20 cellular contexts compared by ENCODE assay signal in genomic region chr16:617855-618254, GRCh38. TPM values are rescaled to one million over a fixed set of nuclear protein-coding genes. Genes with fewer than 3 reads are reported as not detected.
A peak's percentile ranks its signal among the peaks of the same experiment; 100 is the strongest.
DNase-seq lines count a peak whose midpoint lies in the region; ATAC-seq and TF ChIP-seq lines count a peak whose summit lies in the region.
"Had no signal": no experiment of that assay in that cellular context is flagged by ENCODE, and none has a peak within 500 bp of the region (broad histone marks: within the 10 kb centered on the region; RNA-seq: fewer than 3 reads in every experiment).

No MANE protein-coding gene starts in this region.

- no peak overlapping the region for H3K4ac ChIP-seq in IMR-90 (ENCODE audit: low read depth, low read length)

- WGBS in IMR-90 (ENCODE audit: extremely low coverage in 2 of 2, insufficient read length in 1 of 2), 2 experiments: 89% methylated on average over 4 of the region's 16 CpGs; no CpG with 5 or more reads in 1 of the 2 experiments
- WGBS in suprapubic skin: 75% methylated on average over 13 of the region's 16 CpGs

- H2AFZ ChIP-seq in IMR-90 (replicated peaks; ENCODE audit: low read length, poor library complexity): no peak overlapping the region
- H2AFZ ChIP-seq: GM23338 had no signal

- no peak overlapping the region for H2AK5ac ChIP-seq in IMR-90 (ENCODE audit: low read depth, low read length)

- peaks cover 5% of the 10 kb centered on the region; the same call in 1 of the 2 replicates for H3K36me3 ChIP-seq in IMR-90 (ENCODE audit: control insufficient read depth, insufficient read depth, low read length)
- peaks cover 0 to 19% of the 10 kb centered on the region in 2 donors for H3K36me3 ChIP-seq in left lung
- H3K36me3 ChIP-seq in suprapubic skin: peaks cover 9% of the 10 kb centered on the region
- H3K36me3 ChIP-seq: SJSA1 had no signal

- POLR2A ChIA-PET in IMR-90 (lab: Charles Lee; ENCODE audit: unreplicated experiment): no interaction called here

- no peak overlapping the region for H2BK5ac ChIP-seq in IMR-90 (ENCODE audit: low read depth, low read length, poor library complexity, severe bottlenecking)

- H3K56ac ChIP-seq in IMR-90 (ENCODE audit: extremely low read depth, insufficient read depth, low read length): no peak overlapping the region

- no peak overlapping the region for H3K23ac ChIP-seq in IMR-90 (ENCODE audit: low read depth, low read length)

- H3K79me1 ChIP-seq in IMR-90 (ENCODE audit: low read depth in 1 of 2, low read length in 2 of 2): peaks cover 9 to 37% of the 10 kb centered on the region in 2 experiments; a peak in 3 of 4 replicates

- intact Hi-C loops in IMR-90 (cut with micrococcal nuclease) (no loop called here), left lung (cut with DNase I) (no loop called here)

- TF ChIP-seq CTCF in IMR-90 (conservative IDR thresholded peaks at IDR 0.05; ENCODE audit: low read depth, low read length): no peak
- TF ChIP-seq CTCF in left lung (IDR thresholded peaks at IDR 0.05): no peak
- no peak for TF ChIP-seq CTCF in suprapubic skin (IDR thresholded peaks at IDR 0.05)

- no peak for TF ChIP-seq POLR2A in IMR-90 (IDR thresholded peaks at IDR 0.05; ENCODE audit: low read depth, low read length)
- TF ChIP-seq POLR2A in suprapubic skin (IDR thresholded peaks at IDR 0.05): no peak

- H3K4me3 ChIP-seq in IMR-90 (ENCODE audit: insufficient read depth, low read depth, low read length): no peak overlapping the region
- H3K4me3 ChIP-seq in left lung: peak overlapping the region in 1 of 2 donors; percentile 20
- no peak overlapping the region for H3K4me3 ChIP-seq in suprapubic skin
- H3K4me3 ChIP-seq: GM23338, SJSA1 had no signal

- peak overlapping the region; percentile 42 for H2AK9ac ChIP-seq in IMR-90 (replicated peaks; ENCODE audit: low read depth, low read length, poor library complexity)

- H2BK120ac ChIP-seq in IMR-90 (ENCODE audit: low read depth, low read length): no peak overlapping the region

- no TSS peak for BruUV-seq in IMR-90 (replicated peaks; lab: Mats Ljungman, UMichigan)

- no peak overlapping the region for H2BK15ac ChIP-seq in IMR-90 (ENCODE audit: low read depth, low read length)

- no peak overlapping the region for H4K8ac ChIP-seq in IMR-90 (ENCODE audit: low read depth in 2 of 2, low read length in 2 of 2)

- H3K9me3 ChIP-seq in IMR-90 (ENCODE audit: control insufficient read depth, insufficient read depth, low read length) (no peaks in the 10 kb centered on the region), left lung (no peaks in the 10 kb centered on the region), suprapubic skin (no peaks in the 10 kb centered on the region)
- H3K9me3 ChIP-seq: Caco-2, SJSA1 had no signal

- no peak overlapping the region for H3K14ac ChIP-seq in IMR-90 (replicated peaks; ENCODE audit: low read depth, low read length)

- ATAC-seq in IMR-90 (ENCODE audit: low read depth): no peak
- peak; percentile 61 for ATAC-seq in left lung
- ATAC-seq: GM23338 had no signal

- H3K27me3 ChIP-seq in IMR-90 (ENCODE audit: control insufficient read depth, insufficient read depth, low read length) (no peaks in the 10 kb centered on the region), left lung (no peaks in the 10 kb centered on the region), suprapubic skin (no peaks in the 10 kb centered on the region)
- H3K27me3 ChIP-seq: SJSA1 had no signal

- H4K91ac ChIP-seq in IMR-90 (ENCODE audit: insufficient read depth, low read depth, low read length): no peak overlapping the region

- DNase-seq in D341Med (ENCODE audit: low spot score) (peak; percentile 55), IMR-90 (no peak), left lung (peak; percentile 45 to 86), suprapubic skin (ENCODE audit: low spot score in 2 of 2) (no peak), GM19240 (ENCODE audit: insufficient read length, low spot score) (no peak), DMS79 (lab: John Stamatoyannopoulos, UW) (no peak), LoVo (ENCODE audit: low spot score) (no peak)
- DNase-seq: Caco-2; CD4-positive, alpha-beta T cell; GDM1; HCEC 1CT; KG1; NCI-H1092 treated with DMSO at 0.1 percent for 48 hours; NCI-H1436 treated with DMSO at 0.1 percent for 48 hours; NCI-H1930; NCI-H446 had no signal

- H3K27ac ChIP-seq in IMR-90 (ENCODE audit: insufficient read depth, low read length) (no peak overlapping the region), left lung (peak overlapping the region; percentile 75 to 80), suprapubic skin (peak overlapping the region; percentile 8)
- H3K27ac ChIP-seq: HL-60, SJSA1 had no signal

- dilution Hi-C loops in IMR-90 (cut with HindIII; ENCODE audit: low sequenced_read_pairs, unreplicated experiment): no loop called here

- in situ Hi-C loops in IMR-90 (cut with MboI; ENCODE audit: low sequenced_read_pairs): no loop called here

- H3K4me1 ChIP-seq in IMR-90 (ENCODE audit: control insufficient read depth, insufficient read depth, low read length): peaks cover 3% of the 10 kb centered on the region; the same call in 1 of the 2 replicates
- peaks cover 0 to 13% of the 10 kb centered on the region in 2 donors for H3K4me1 ChIP-seq in left lung
- H3K4me1 ChIP-seq in suprapubic skin: peaks cover 42% of the 10 kb centered on the region
- H3K4me1 ChIP-seq: Caco-2, SJSA1 had no signal

- H3K18ac ChIP-seq in IMR-90 (ENCODE audit: low read depth, low read length): no peak overlapping the region

- CTCF ChIA-PET in IMR-90 (lab: Yijun Ruan, JAX): no interaction called here

- H3K9me1 ChIP-seq in IMR-90 (ENCODE audit: insufficient read depth, low read length): peaks cover 3% of the 10 kb centered on the region; the same call in 1 of the 2 replicates

- H4K5ac ChIP-seq in IMR-90 (ENCODE audit: low read depth, low read length): no peak overlapping the region

- no peak for TF ChIP-seq RAD21 in IMR-90 (IDR thresholded peaks at IDR 0.05; ENCODE audit: low read length)

- H3K4me2 ChIP-seq in IMR-90 (ENCODE audit: low read depth, low read length): no peak overlapping the region
- H3K4me2 ChIP-seq: GM23338 had no signal

- peaks cover 20% of the 10 kb centered on the region for H4K20me1 ChIP-seq in IMR-90 (ENCODE audit: insufficient read depth, low read length)

- no peak overlapping the region for H2BK20ac ChIP-seq in IMR-90 (ENCODE audit: low read depth, low read length)

- no peak overlapping the region for H3K9ac ChIP-seq in IMR-90 (ENCODE audit: low read depth, low read length)

- TF ChIP-seq EP300 in suprapubic skin (IDR thresholded peaks at IDR 0.05): no peak

TF ChIP-seq in IMR-90, 13 proteins besides CTCF, POLR2A, EP300 and RAD21 (continues in another document):
- TF ChIP-seq RFX5 (IDR thresholded peaks at IDR 0.05; ENCODE audit: low read depth, low read length): no peak
- TF ChIP-seq SMC3 (IDR thresholded peaks at IDR 0.05; ENCODE audit: low read depth, low read length): no peak
- no peak for TF ChIP-seq USF2 (IDR thresholded peaks at IDR 0.05; ENCODE audit: low read depth, low read length)
- TF ChIP-seq MAZ (IDR thresholded peaks at IDR 0.05; ENCODE audit: borderline replicate concordance, low read depth, low read length): no peak
- TF ChIP-seq CEBPB (IDR thresholded peaks at IDR 0.05; ENCODE audit: low read depth, low read length): no peak
- TF ChIP-seq FOS (IDR thresholded peaks at IDR 0.05; ENCODE audit: low read depth, low read length): no peak
- no peak for TF ChIP-seq RCOR1 (IDR thresholded peaks at IDR 0.05; ENCODE audit: insufficient replicate concordance, low read length)
- TF ChIP-seq MXI1 (IDR thresholded peaks at IDR 0.05; ENCODE audit: borderline replicate concordance, low read depth, low read length): no peak
- no peak for TF ChIP-seq CHD1 (IDR thresholded peaks at IDR 0.05; ENCODE audit: low read depth, low read length)
- TF ChIP-seq MAFK (IDR thresholded peaks at IDR 0.05; ENCODE audit: low read depth, low read length): no peak
- TF ChIP-seq BHLHE40 (IDR thresholded peaks at IDR 0.05; ENCODE audit: low read depth, low read length): no peak

RNA-seq across cellular contexts. Expression of gene WFIKKN1, which starts 12.9 kb away (rescaled TPM):
- not detected in 2 replicates for total RNA-seq in IMR-90 (2012; rRNA removed)
- 0.10 and 0.23 TPM in 2 replicates for polyA plus RNA-seq in IMR-90 (2012; rRNA removed)
- polyA plus RNA-seq in IMR-90 (2012; cell fraction: cytosol; rRNA removed): 0.08 and 0.24 TPM in 2 replicates
- 0.44 and 2.5 TPM in 2 replicates for polyA plus RNA-seq in IMR-90 (2012; cell fraction: nucleus; rRNA removed; ENCODE audit: low replicate concordance)
- 1 to 10 TPM in 1 of 2 donors, under 1 TPM in 1; 0.58 to 1.4 TPM for total RNA-seq in left lung
- total RNA-seq in suprapubic skin: 10 to 100 TPM in 1 of 4 donors, 1 to 10 TPM in 3; 1.2 to 12.6 (median 4.6) TPM
- polyA plus RNA-seq: BJ had no signal

RNA-seq across cellular contexts. Expression of gene METTL26, which starts 18.2 kb away (rescaled TPM):
- total RNA-seq in IMR-90 (2012; rRNA removed): 40.8 and 46.8 TPM in 2 replicates
- polyA plus RNA-seq in IMR-90 (2012; rRNA removed): 128 and 184 TPM in 2 replicates
- 259 and 357 TPM in 2 replicates for polyA plus RNA-seq in IMR-90 (2012; cell fraction: cytosol; rRNA removed)
- polyA plus RNA-seq in IMR-90 (2012; cell fraction: nucleus; rRNA removed; ENCODE audit: low replicate concordance): 117 and 422 TPM in 2 replicates
- total RNA-seq in left lung: 10 to 100 TPM; 69.3 to 70.4 TPM
- 100 to 1,000 TPM in 1 of 4 donors, 10 to 100 TPM in 3; 72.2 to 138 (median 84.7) TPM for total RNA-seq in suprapubic skin

RNA-seq across cellular contexts. Expression of gene MCRIP2, which starts 23.8 kb away (rescaled TPM):
- total RNA-seq in IMR-90 (2012; rRNA removed) (6.3 and 8.6 TPM in 2 replicates), left lung (10 to 100 TPM; 41.5 to 42.5 TPM), suprapubic skin (10 to 100 TPM; 10.3 to 29.8 (median 24.2) TPM)
- 19.6 and 27.9 TPM in 2 replicates for polyA plus RNA-seq in IMR-90 (2012; rRNA removed)
- polyA plus RNA-seq in IMR-90 (2012; cell fraction: cytosol; rRNA removed): 25.3 and 26.7 TPM in 2 replicates
- 21.2 and 46.6 TPM in 2 replicates for polyA plus RNA-seq in IMR-90 (2012; cell fraction: nucleus; rRNA removed; ENCODE audit: low replicate concordance)

RNA-seq across cellular contexts. Expression of gene RAB40C, which starts 28.0 kb away (rescaled TPM):
- total RNA-seq in IMR-90 (2012; rRNA removed) (6.8 and 6.9 TPM in 2 replicates), left lung (10 to 100 TPM; 32.1 to 32.9 TPM), suprapubic skin (100 to 1,000 TPM in 3 of 4 donors, 10 to 100 TPM in 1; 77.8 to 116 (median 110) TPM)
- polyA plus RNA-seq in IMR-90 (2012; rRNA removed): 13.7 and 15.3 TPM in 2 replicates
- 11.0 and 21.8 TPM in 2 replicates for polyA plus RNA-seq in IMR-90 (2012; cell fraction: cytosol; rRNA removed)
- 26.4 and 67.6 TPM in 2 replicates for polyA plus RNA-seq in IMR-90 (2012; cell fraction: nucleus; rRNA removed; ENCODE audit: low replicate concordance)

RNA-seq across cellular contexts. Expression of gene WDR90, which starts 31.3 kb away (rescaled TPM):
- 1.4 and 1.7 TPM in 2 replicates for total RNA-seq in IMR-90 (2012; rRNA removed)
- polyA plus RNA-seq in IMR-90 (2012; rRNA removed): 18.7 and 21.7 TPM in 2 replicates
- 7.5 and 8.1 TPM in 2 replicates for polyA plus RNA-seq in IMR-90 (2012; cell fraction: cytosol; rRNA removed)
- 118 and 402 TPM in 2 replicates for polyA plus RNA-seq in IMR-90 (2012; cell fraction: nucleus; rRNA removed; ENCODE audit: low replicate concordance)
- 10 to 100 TPM; 27.3 to 41.3 TPM for total RNA-seq in left lung
- 10 to 100 TPM; 18.3 to 63.0 (median 32.2) TPM for total RNA-seq in suprapubic skin

Comparison
In these comparisons a context has a peak if more than half of its experiments do, and no peak if none do; other contexts are left out.
1. DNase-seq: peak in D341Med (single experiment) and left lung (2 of 2); none in IMR-90 (single experiment), suprapubic skin (0 of 2), GM19240 (single experiment), DMS79 (single experiment) and LoVo (single experiment).